ENCODE assay signal across 15 cellular contexts in the genomic region with DNA sequence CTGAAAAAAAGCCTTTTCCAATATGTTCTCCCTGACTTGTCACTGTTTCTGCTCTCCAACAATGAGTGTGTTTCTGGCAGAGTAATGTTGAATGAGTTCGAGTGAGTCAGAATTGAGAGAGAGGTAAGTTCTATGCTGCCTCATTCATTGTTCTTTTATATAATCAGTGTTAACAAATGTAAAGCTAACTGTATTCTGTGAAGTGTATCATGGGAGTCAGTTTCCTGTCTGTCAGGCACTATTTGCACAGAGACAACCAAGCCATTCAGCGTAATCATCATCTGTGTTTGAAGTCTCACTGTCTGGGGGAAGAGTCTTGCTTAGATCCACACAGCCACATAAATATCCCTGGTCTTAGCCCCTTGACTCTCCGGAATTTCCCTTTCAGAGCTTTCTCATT. TPM values are rescaled to one million over a fixed set of nuclear protein-coding genes. Genes with fewer than 3 reads are reported as not detected.
DNase-seq lines count a peak whose midpoint lies in the region; ATAC-seq, FAIRE-seq and TF ChIP-seq lines count a peak whose summit lies in the region.
"Had no signal": no experiment of that assay in that cellular context is flagged by ENCODE, and none has a peak within 500 bp of the region (broad histone marks: within the 10 kb centered on the region; RNA-seq: fewer than 3 reads in every experiment).

No MANE protein-coding gene starts in this region.

- no peak overlapping the region for H3K9ac ChIP-seq in kidney (ENCODE audit: low read length in 2 of 2)

- ATAC-seq in GM18907 (IDR thresholded peaks at IDR 0.05; ENCODE audit: unreplicated experiment) (no peak), gastrocnemius medialis (no peak)
- ATAC-seq: pancreas had no signal

- intact Hi-C loops in kidney (cut with DNase I) (no loop called here), gastrocnemius medialis (cut with DNase I; ENCODE audit: low total_unique reads) (no loop called here)

- no peaks in the 10 kb centered on the region for H3K27me3 ChIP-seq in gastrocnemius medialis
- H3K27me3 ChIP-seq: esophagus muscularis mucosa, pancreas had no signal

- no peaks in the 10 kb centered on the region for H3K36me3 ChIP-seq in kidney (ENCODE audit: control insufficient read depth in 1 of 2, insufficient read depth in 2 of 2, low read length in 2 of 2)
- no peaks in the 10 kb centered on the region for H3K36me3 ChIP-seq in gastrocnemius medialis
- H3K36me3 ChIP-seq: esophagus muscularis mucosa, pancreas had no signal

- H3K9me3 ChIP-seq in kidney (ENCODE audit: control insufficient read depth in 1 of 2, low read length in 2 of 2) (peaks cover 0 to 4% of the 10 kb centered on the region in 2 donors), gastrocnemius medialis (no peaks in the 10 kb centered on the region)
- H3K9me3 ChIP-seq: pancreas had no signal

- DNase-seq in COLO668 (lab: John Stamatoyannopoulos, UW; ENCODE audit: unreplicated experiment), result peak; percentile 27
- DNase-seq in NCI-H1436 (lab: John Stamatoyannopoulos, UW), result peak; percentile 18
- peak; percentile 5 for DNase-seq in RWPE1 (ENCODE audit: low spot score)
- DNase-seq in fibroblast of the aortic adventitia (ENCODE audit: low read depth), result peak; percentile 42
- no peak for DNase-seq in kidney
- no peak for DNase-seq in gastrocnemius medialis
- no peak for DNase-seq in DMS 273 (lab: John Stamatoyannopoulos, UW; ENCODE audit: unreplicated experiment)
- DNase-seq: activated CD4-positive, CD25-positive, alpha-beta regulatory T cell treated with anti-CD3 and anti-CD28 coated beads, Interleukin-2, amount 50 U/mL, for 72 hours; activated T-cell treated with anti-CD3 and anti-CD28 coated beads for 4 hours; NCI-H1105; pancreas; stimulated activated CD8-positive, alpha-beta memory T cell treated with anti-CD3 and anti-CD28 coated beads, Interleukin-4, amount 100 ng/mL, for 48 hours had no signal

- H3K27ac ChIP-seq in RWPE1 (no peak overlapping the region), kidney (ENCODE audit: low read depth in 2 of 2, low read length in 2 of 2) (no peak overlapping the region), gastrocnemius medialis (no peak overlapping the region)
- H3K27ac ChIP-seq: esophagus muscularis mucosa, pancreas had no signal

- no peak for TF ChIP-seq CTCF in RWPE1 (conservative IDR thresholded peaks at IDR 0.05; ENCODE audit: low read depth)
- TF ChIP-seq CTCF in fibroblast of the aortic adventitia (IDR thresholded peaks at IDR 0.05; ENCODE audit: insufficient read depth, low read length), result no peak
- TF ChIP-seq CTCF in kidney (IDR thresholded peaks at IDR 0.05; ENCODE audit: borderline replicate concordance, extremely low read depth, insufficient read depth), result no peak
- TF ChIP-seq CTCF in gastrocnemius medialis (IDR thresholded peaks at IDR 0.05 in 4 of 5, conservative IDR thresholded peaks at IDR 0.05 in 1 of 5), result no peak

- CTCF ChIA-PET in RWPE1 (lab: Yijun Ruan, JAX), result no interaction called here

- H3K4me1 ChIP-seq in kidney (ENCODE audit: control insufficient read depth in 1 of 2, insufficient read depth in 1 of 2, low read depth in 1 of 2, low read length in 2 of 2) (peaks cover 0 to 4% of the 10 kb centered on the region in 2 donors), gastrocnemius medialis (no peaks in the 10 kb centered on the region)
- H3K4me1 ChIP-seq: esophagus muscularis mucosa, pancreas had no signal

- no peak for TF ChIP-seq POLR2A in gastrocnemius medialis (IDR thresholded peaks at IDR 0.05)

- FAIRE-seq in kidney (lab: Jason Lieb, UNC), result no peak
- FAIRE-seq: pancreas had no signal

- in situ Hi-C loops in gastrocnemius medialis (cut with MboI; ENCODE audit: low sequenced_read_pairs in 4 of 4), result no loop called here

- POLR2A ChIA-PET in RWPE1 (lab: Yijun Ruan, JAX; ENCODE audit: low non-redundant PET), result no interaction called here

- no peak overlapping the region for H3K4me3 ChIP-seq in fibroblast of the aortic adventitia (ENCODE audit: low read depth, low read length)
- H3K4me3 ChIP-seq in kidney (ENCODE audit: low read length in 2 of 2), result no peak overlapping the region
- no peak overlapping the region for H3K4me3 ChIP-seq in gastrocnemius medialis
- H3K4me3 ChIP-seq: esophagus muscularis mucosa, pancreas had no signal

RNA-seq across cellular contexts. Expression of gene UPP2, which starts 22.0 kb away (rescaled TPM):
- total RNA-seq in fibroblast of the aortic adventitia (ENCODE audit: low replicate concordance) (not detected in 2 replicates), kidney (0.19 TPM), gastrocnemius medialis (not detected)
- polyA plus RNA-seq in kidney (ENCODE audit: insufficient read depth, low read depth, low replicate concordance), result 20.9 TPM
- total RNA-seq: esophagus muscularis mucosa, mononuclear cell, pancreas had no signal
- polyA plus RNA-seq: pancreas had no signal

Comparison
In these comparisons a context has a peak if more than half of its experiments do, and no peak if none do; other contexts are left out.
1. DNase-seq: peak in COLO668 (single experiment), NCI-H1436 (single experiment), RWPE1 (single experiment) and fibroblast of the aortic adventitia (single experiment); none in kidney (single experiment), gastrocnemius medialis (0 of 2) and DMS 273 (single experiment).